12 cellular contexts compared by ENCODE assay signal in the genomic region with DNA sequence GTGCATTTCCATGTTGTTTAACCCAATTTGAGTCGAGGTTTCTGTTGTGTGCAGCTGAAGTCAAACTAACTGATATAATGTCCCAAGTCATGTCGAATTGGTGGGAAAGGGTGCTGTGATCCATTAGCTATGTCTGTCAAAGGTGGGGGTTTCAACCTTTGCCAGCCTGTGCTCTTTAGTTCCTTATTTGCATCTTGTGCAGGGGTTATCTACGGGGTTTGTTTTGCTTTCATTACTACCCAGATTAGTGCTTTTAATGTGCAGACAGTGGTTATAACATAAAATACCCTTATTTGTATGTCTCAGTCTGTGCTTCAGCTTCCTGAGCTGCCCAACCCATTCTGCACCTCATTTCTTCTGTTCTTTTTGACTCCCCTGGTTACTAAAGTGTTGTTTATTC.
DNase-seq lines count a peak whose midpoint lies in the region; ATAC-seq, FAIRE-seq and TF ChIP-seq lines count a peak whose summit lies in the region.
"Had no signal": no experiment of that assay in that cellular context is flagged by ENCODE, and none has a peak within 500 bp of the region (broad histone marks: within the 10 kb centered on the region; RNA-seq: fewer than 3 reads in every experiment).

No MANE protein-coding gene starts in this region.

- ATAC-seq in GM18520 (IDR thresholded peaks at IDR 0.05; ENCODE audit: unreplicated experiment) (peak; percentile 93), GM21381 (IDR thresholded peaks at IDR 0.05; ENCODE audit: unreplicated experiment) (peak; percentile 71), HG03064 (IDR thresholded peaks at IDR 0.05; ENCODE audit: low read depth, unreplicated experiment) (peak; percentile 72)

- peak overlapping the region; percentile 60 for H3K9ac ChIP-seq in SU-DHL-6 (ENCODE audit: low read length)

- H3K79me2 ChIP-seq in SU-DHL-6 (ENCODE audit: insufficient read depth, low read length): peaks cover 4% of the 10 kb centered on the region; the same call in 1 of the 2 replicates
- H3K79me2 ChIP-seq: hepatocyte had no signal

- H2AFZ ChIP-seq in SU-DHL-6 (ENCODE audit: low read depth, low read length, severe bottlenecking): no peak overlapping the region
- H2AFZ ChIP-seq: hepatocyte had no signal

- no peaks in the 10 kb centered on the region for H4K20me1 ChIP-seq in SU-DHL-6 (ENCODE audit: low read depth, low read length)

- H3K9me3 ChIP-seq in SU-DHL-6 (ENCODE audit: insufficient read depth, low read length) (no peaks in the 10 kb centered on the region), small intestine (ENCODE audit: control insufficient read depth, low read depth) (no peaks in the 10 kb centered on the region)

- H3K27ac ChIP-seq in SU-DHL-6 (ENCODE audit: low read depth, low read length) (peak overlapping the region; percentile 99), small intestine (ENCODE audit: low read depth in 1 of 2, low read length in 1 of 2) (no peak overlapping the region)
- H3K27ac ChIP-seq: hepatocyte had no signal

- H3K36me3 ChIP-seq in SU-DHL-6 (ENCODE audit: low read length) (no peaks in the 10 kb centered on the region; the same call in 1 of the 2 replicates), small intestine (ENCODE audit: control insufficient read depth in 2 of 2, insufficient read depth in 2 of 2, low read length in 2 of 2) (no peaks in the 10 kb centered on the region)

- peaks cover 77% of the 10 kb centered on the region for H3F3A ChIP-seq in SU-DHL-6 (ENCODE audit: insufficient read depth)

- FAIRE-seq in small intestine (lab: Jason Lieb, UNC): no peak
- FAIRE-seq: colon had no signal

- H3K4me2 ChIP-seq in SU-DHL-6 (ENCODE audit: low read depth, low read length, poor library complexity, severe bottlenecking): peak overlapping the region; percentile 80
- H3K4me2 ChIP-seq: hepatocyte had no signal

- no peaks in the 10 kb centered on the region for H3K4me1 ChIP-seq in small intestine (ENCODE audit: control insufficient read depth in 2 of 2, insufficient read depth in 1 of 2, low read depth in 1 of 2, low read length in 1 of 2)

- H3K27me3 ChIP-seq in SU-DHL-6 (ENCODE audit: low read length): no peaks in the 10 kb centered on the region
- no peaks in the 10 kb centered on the region for H3K27me3 ChIP-seq in small intestine (ENCODE audit: control insufficient read depth in 2 of 2, insufficient read depth in 2 of 2, low read length in 2 of 2)
- H3K27me3 ChIP-seq: hepatocyte had no signal

- H3K9me2 ChIP-seq in SU-DHL-6 (replicated peaks; ENCODE audit: insufficient read depth, low read length): no peaks in the 10 kb centered on the region

- H3K4me3 ChIP-seq in SU-DHL-6 (ENCODE audit: insufficient read depth, low read length, poor library complexity, severe bottlenecking): peak overlapping the region; percentile 16
- H3K4me3 ChIP-seq in small intestine (ENCODE audit: low read depth in 1 of 2, low read length in 2 of 2): no peak overlapping the region
- H3K4me3 ChIP-seq: hepatocyte had no signal

- WGBS in small intestine, 3 donors: 42 to 60% (median 47%) methylated on average over 3 of the region's 3 CpGs

- DNase-seq in activated naive CD4-positive, alpha-beta T cell treated with Interleukin-2 at 50 U/mL for 16 hours: no peak
- DNase-seq in A172 (ENCODE audit: low spot score) (no peak), small intestine (no peak)
- DNase-seq in stimulated activated naive CD4-positive, alpha-beta T cell (lab: John Stamatoyannopoulos, UW): no peak
- DNase-seq: activated T-cell treated with anti-CD3 and anti-CD28 coated beads, Interleukin-2, amount 50 U/mL, for 4 hours; NCI-H2029 treated with DMSO at 0.1 percent for 48 hours had no signal

- TF ChIP-seq CTCF in SU-DHL-6 (IDR thresholded peaks at IDR 0.05; ENCODE audit: insufficient read depth, low read length, poor library complexity, severe bottlenecking): no peak
